Comparison of ENCODE assay signal across 21 cellular contexts in genomic region chr18:56803076-56803475, GRCh38.
"Had no signal": no experiment of that assay in that cellular context is flagged by ENCODE, and none has a peak within 500 bp of the region (broad histone marks: within the 10 kb centered on the region; RNA-seq: fewer than 3 reads in every experiment).

No MANE protein-coding gene starts in this region.

- H3K9me3 ChIP-seq: gastrocnemius medialis, mucosa of descending colon, neutrophil, right lobe of liver, thoracic aorta, tibial nerve, upper lobe of left lung had no signal

- H3K36me3 ChIP-seq: gastrocnemius medialis, neutrophil, right lobe of liver, thoracic aorta had no signal

- H3K27ac ChIP-seq: dorsolateral prefrontal cortex, epithelial cell of prostate, gastrocnemius medialis, neutrophil, parathyroid adenoma, right lobe of liver, thoracic aorta, tibial nerve, upper lobe of left lung had no signal

- DNase-seq: dorsolateral prefrontal cortex; effector CD4-positive, alpha-beta T cell; gastrocnemius medialis; head of caudate nucleus; mucosa of descending colon; naive B cell; right lobe of liver; small intestine; stimulated activated CD4-positive, alpha-beta T cell treated with anti-CD3 and anti-CD28 coated beads, Interleukin-15, amount 100 ng/mL, for 24 hours; stimulated activated CD4-positive, alpha-beta T cell treated with anti-CD3 and anti-CD28 coated beads, Interleukin-2, amount 100 ng/mL, for 48 hours; stimulated activated naive B cell treated with anti-CD40 and anti-IgM and Interleukin-4, amounts not matched to agents 10 μg/mL and 1 μg/mL and 100 μg/mL, for 72 hours; upper lobe of left lung had no signal

- H3K4me3 ChIP-seq: dorsolateral prefrontal cortex, gastrocnemius medialis, lung, mucosa of descending colon, right lobe of liver, thoracic aorta, tibial nerve, upper lobe of left lung had no signal

- ATAC-seq: esophagus mucosa; gastrocnemius medialis; left lobe of liver; mucosa of descending colon; natural killer cell treated with Interleukin-12 subunit alpha and Interleukin-12 subunit beta and Interleukin-15 and Interleukin-18, amount 100 ng/mL, for 72 hours; right lobe of liver; stimulated activated naive B cell treated with anti-CD40 and anti-IgM and Interleukin-4, amounts not matched to agents 10 μg/mL and 1 μg/mL and 100 μg/mL, for 72 hours had no signal

- H3K9ac ChIP-seq: parathyroid adenoma had no signal

- H3K4me1 ChIP-seq: gastrocnemius medialis, parathyroid adenoma, right lobe of liver, tibial nerve, upper lobe of left lung had no signal

- H2AFZ ChIP-seq: parathyroid adenoma had no signal

- H3K27me3 ChIP-seq: dorsolateral prefrontal cortex, gastrocnemius medialis, neutrophil, right lobe of liver, tibial nerve, upper lobe of left lung had no signal

- H3K79me2 ChIP-seq: parathyroid adenoma had no signal
